Comparison of ENCODE assay signal across 29 cellular contexts in genomic region chr1:6995789-6996188, GRCh38.
"Had no signal": no experiment of that assay in that cellular context is flagged by ENCODE, and none has a peak within 500 bp of the region (broad histone marks: within the 10 kb centered on the region; RNA-seq: fewer than 3 reads in every experiment).

No MANE protein-coding gene starts in this region.

- H3K9me3 Mint-ChIP-seq: activated CD4-positive, alpha-beta T cell treated with anti-CD3 and anti-CD28 coated beads, Interleukin-2, amount 10 ng/mL, durations not matched to agents 7 days and 5 days; activated CD8-positive, alpha-beta T cell treated with anti-CD3 and anti-CD28 coated beads for 36 hours; activated naive CD4-positive, alpha-beta T cell treated with anti-CD3 and anti-CD28 coated beads, Interleukin-2, amount 50 U/mL, for 24 hours; activated T-helper 1 cell treated with anti-CD3 and anti-CD28 coated beads, Interleukin-12 subunit alpha, Interleukin-12 subunit beta, Interleukin-2, Interleukin-4 antibody, amounts not matched to agents 30 ng/mL and 10 ng/mL and 1 ng/mL, durations not matched to agents 14 hours and 24 hours and 36 hours; activated T-helper 2 cell treated with anti-CD3 and anti-CD28 coated beads, Interferon-gamma antibody, Interleukin-2, Interleukin-4, amounts not matched to agents 10 μg/mL and 5 μg/mL and 100 μg/mL, durations not matched to agents 14 hours and 24 hours and 36 hours; effector memory CD8-positive, alpha-beta T cell had no signal

- H3K4me1 Mint-ChIP-seq: activated naive CD4-positive, alpha-beta T cell treated with anti-CD3 and anti-CD28 coated beads, Interleukin-2, amount 50 U/mL, for 24 hours had no signal

- H3K9me3 ChIP-seq: adrenal gland, body of pancreas, gastrocnemius medialis had no signal

- ATAC-seq: body of pancreas; effector memory CD8-positive, alpha-beta T cell; foreskin keratinocyte; gastrocnemius medialis; heart left ventricle had no signal

- H3K27me3 ChIP-seq: adrenal gland, body of pancreas, gastrocnemius medialis, heart left ventricle had no signal

- H3K27ac Mint-ChIP-seq: activated CD4-positive, alpha-beta T cell treated with anti-CD3 and anti-CD28 coated beads, Interleukin-2, amount 10 ng/mL, durations not matched to agents 7 days and 5 days; activated CD8-positive, alpha-beta T cell treated with anti-CD3 and anti-CD28 coated beads for 36 hours; activated naive CD4-positive, alpha-beta T cell treated with anti-CD3 and anti-CD28 coated beads for 36 hours; activated naive CD4-positive, alpha-beta T cell treated with anti-CD3 and anti-CD28 coated beads, Interleukin-2, amount 50 U/mL, for 24 hours; activated naive CD8-positive, alpha-beta T cell treated with anti-CD3 and anti-CD28 coated beads for 36 hours; activated naive CD8-positive, alpha-beta T cell treated with anti-CD3 and anti-CD28 coated beads, Interleukin-2, amount 50 U/mL, for 24 hours; activated T-helper 1 cell treated with anti-CD3 and anti-CD28 coated beads, Interleukin-12 subunit alpha, Interleukin-12 subunit beta, Interleukin-2, Interleukin-4 antibody, amounts not matched to agents 30 ng/mL and 10 ng/mL and 1 ng/mL, durations not matched to agents 14 hours and 24 hours and 36 hours; activated T-helper 2 cell treated with anti-CD3 and anti-CD28 coated beads, Interferon-gamma antibody, Interleukin-2, Interleukin-4, amounts not matched to agents 10 μg/mL and 5 μg/mL and 100 μg/mL, durations not matched to agents 14 hours and 24 hours and 36 hours; effector memory CD8-positive, alpha-beta T cell had no signal

- H3K4me1 ChIP-seq: adrenal gland, body of pancreas, esophagus muscularis mucosa, gastrocnemius medialis, heart left ventricle had no signal

- H3K36me3 Mint-ChIP-seq: activated naive CD4-positive, alpha-beta T cell treated with anti-CD3 and anti-CD28 coated beads, Interleukin-2, amount 50 U/mL, for 24 hours; activated naive CD8-positive, alpha-beta T cell treated with anti-CD3 and anti-CD28 coated beads for 36 hours had no signal

- H3K36me3 ChIP-seq: adrenal gland, esophagus muscularis mucosa, gastrocnemius medialis, heart left ventricle had no signal

- H3K4me3 Mint-ChIP-seq: activated CD4-positive, alpha-beta T cell treated with anti-CD3 and anti-CD28 coated beads, Interleukin-2, amount 10 ng/mL, durations not matched to agents 7 days and 5 days; activated CD8-positive, alpha-beta T cell treated with anti-CD3 and anti-CD28 coated beads for 36 hours; activated naive CD4-positive, alpha-beta T cell treated with anti-CD3 and anti-CD28 coated beads for 36 hours; activated naive CD4-positive, alpha-beta T cell treated with anti-CD3 and anti-CD28 coated beads, Interleukin-2, amount 50 U/mL, for 24 hours; activated naive CD8-positive, alpha-beta T cell treated with anti-CD3 and anti-CD28 coated beads for 36 hours; activated naive CD8-positive, alpha-beta T cell treated with anti-CD3 and anti-CD28 coated beads, Interleukin-2, amount 50 U/mL, for 24 hours; activated T-helper 1 cell treated with anti-CD3 and anti-CD28 coated beads, Interleukin-12 subunit alpha, Interleukin-12 subunit beta, Interleukin-2, Interleukin-4 antibody, amounts not matched to agents 30 ng/mL and 10 ng/mL and 1 ng/mL, durations not matched to agents 14 hours and 24 hours and 36 hours; effector memory CD8-positive, alpha-beta T cell had no signal

- H3K4me3 ChIP-seq: adrenal gland, body of pancreas, esophagus muscularis mucosa, gastrocnemius medialis, heart left ventricle had no signal

- DNase-seq: activated CD4-positive, alpha-beta T cell treated with anti-CD3 and anti-CD28 coated beads for 1 hour; activated CD4-positive, alpha-beta T cell treated with anti-CD3 and anti-CD28 coated beads for 4 hours; activated CD4-positive, alpha-beta T cell treated with anti-CD3 and anti-CD28 coated beads, Interleukin-2, amount 50 U/mL, for 48 hours; activated CD8-positive, alpha-beta memory T cell treated with anti-CD3 and anti-CD28 coated beads for 24 hours; activated effector memory CD4-positive, alpha-beta T cell treated with anti-CD3 and anti-CD28 coated beads, Interleukin-2, amount 50 U/mL, for 16 hours; activated naive CD8-positive, alpha-beta T cell treated with anti-CD3 and anti-CD28 coated beads for 36 hours; activated naive CD8-positive, alpha-beta T cell treated with anti-CD3 and anti-CD28 coated beads, Interleukin-2, amount 50 U/mL, for 24 hours; activated T-cell treated with anti-CD3 and anti-CD28 coated beads, Interleukin-2, amount 50 U/mL, for 48 hours; adrenal gland; amygdala; aorta; body of pancreas; caudate nucleus; cortex of kidney; dermis blood vessel endothelial cell; effector CD4-positive, alpha-beta T cell; effector memory CD8-positive, alpha-beta T cell; erythroblast; foreskin keratinocyte; gastrocnemius medialis; glutamatergic neuron; heart left ventricle had no signal

- H3K27ac ChIP-seq: adrenal gland, body of pancreas, esophagus muscularis mucosa, foreskin keratinocyte, gastrocnemius medialis, heart left ventricle had no signal
